ENCODE assay signal across 15 cellular contexts in the genomic region with DNA sequence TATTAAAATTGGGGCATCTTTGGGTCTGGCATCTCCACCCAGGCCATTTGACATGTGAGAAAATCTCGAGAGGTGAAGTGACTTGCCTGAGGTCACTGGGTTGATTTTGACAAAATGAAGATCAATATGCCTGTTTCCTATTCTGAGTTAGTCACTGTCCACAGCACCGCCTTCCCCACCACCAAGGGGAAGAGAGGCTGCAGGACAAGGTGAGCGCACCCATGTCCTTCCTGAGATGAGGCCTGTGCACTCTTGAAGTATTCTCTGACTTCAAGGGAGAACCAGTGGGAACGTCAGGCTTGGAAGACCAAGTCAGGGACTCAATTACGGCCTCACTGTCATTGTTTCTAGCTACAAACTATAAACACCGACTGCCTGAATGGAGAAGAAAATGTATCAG. TPM values are rescaled to one million over a fixed set of nuclear protein-coding genes. Genes with fewer than 3 reads are reported as not detected.
DNase-seq lines count a peak whose midpoint lies in the region; ATAC-seq and TF ChIP-seq lines count a peak whose summit lies in the region.
"Had no signal": no experiment of that assay in that cellular context is flagged by ENCODE, and none has a peak within 500 bp of the region (broad histone marks: within the 10 kb centered on the region; RNA-seq: fewer than 3 reads in every experiment).

No MANE protein-coding gene starts in this region.

- ATAC-seq in IMR-90 (ENCODE audit: low read depth) (no peak), lower lobe of right lung (no peak), HG02938 (IDR thresholded peaks at IDR 0.05; ENCODE audit: unreplicated experiment) (no peak)
- ATAC-seq in activated T-helper 17 cell treated with anti-CD3 and anti-CD28 coated beads, Interleukin-2, amount 50 U/mL, for 72 hours (replicated peaks) = no peak
- ATAC-seq: activated CD4-positive, alpha-beta T cell treated with anti-CD3 and anti-CD28 coated beads for 36 hours; activated T-cell treated with anti-CD3 and anti-CD28 coated beads, Interleukin-2, amount 50 U/mL, for 4 hours; stimulated activated naive B cell treated with anti-CD40 and anti-IgM and Interleukin-4, amounts not matched to agents 10 μg/mL and 1 μg/mL and 100 μg/mL, for 72 hours had no signal

- peak overlapping the region; percentile 88 for H2AFZ ChIP-seq in IMR-90 (replicated peaks; ENCODE audit: low read length, poor library complexity)

- peak overlapping the region; percentile 51; the same call in 1 of the 2 replicates for H3K18ac ChIP-seq in IMR-90 (ENCODE audit: low read depth, low read length)

- CTCF ChIA-PET in IMR-90 (lab: Yijun Ruan, JAX) = interaction anchor here (0.7 to 2.1 kb wide), 2 partner anchors 88 to 356 kb away, joined by 3 to 12 read pairs; no protein-coding TSS in a partner anchor

- intact Hi-C loops in IMR-90 (cut with micrococcal nuclease) (loop anchor here (2.0 to 10.0 kb wide), 2 partner anchors 211 to 357 kb away; a partner anchor contains a TSS), lower lobe of right lung (cut with DNase I) (loop anchor here (10.0 kb wide), 1 partner anchor 91 kb away; no protein-coding TSS in a partner anchor)

- H3K36me3 ChIP-seq in IMR-90 (ENCODE audit: control insufficient read depth, insufficient read depth, low read length) (no peaks in the 10 kb centered on the region), lower lobe of right lung (no peaks in the 10 kb centered on the region), stomach smooth muscle (ENCODE audit: control insufficient read depth in 2 of 2, insufficient read depth in 2 of 2, low read length in 2 of 2) (no peaks in the 10 kb centered on the region)

- no peak overlapping the region for H2BK5ac ChIP-seq in IMR-90 (ENCODE audit: low read depth, low read length, poor library complexity, severe bottlenecking)

- H2BK120ac ChIP-seq in IMR-90 (ENCODE audit: low read depth, low read length) = peak overlapping the region; percentile 90

- peak overlapping the region; percentile 16 to 97; a peak in 3 of 4 replicates for H4K8ac ChIP-seq in IMR-90 (ENCODE audit: low read depth in 2 of 2, low read length in 2 of 2)

- in situ Hi-C loops in IMR-90 (cut with MboI; ENCODE audit: low sequenced_read_pairs) = loop anchor here (5.0 to 25.0 kb wide), 4 partner anchors 88 to 518 kb away; no protein-coding TSS in a partner anchor

- peaks cover 12% of the 10 kb centered on the region for H3K27me3 Mint-ChIP-seq in activated T-helper 17 cell treated with anti-CD3 and anti-CD28 coated beads, Interleukin-2, amount 50 U/mL, for 72 hours
- H3K27me3 Mint-ChIP-seq: stimulated activated naive B cell treated with anti-CD40 and anti-IgM and Interleukin-4, amounts not matched to agents 10 μg/mL and 1 μg/mL and 100 μg/mL, for 72 hours had no signal

- no peak overlapping the region for H3K56ac ChIP-seq in IMR-90 (ENCODE audit: extremely low read depth, insufficient read depth, low read length)

- WGBS in IMR-90 (ENCODE audit: extremely low coverage in 2 of 2, insufficient read length in 1 of 2), 2 experiments = no CpG with 5 or more reads among the region's 6 CpGs

- peak overlapping the region; percentile 27 for H4K5ac ChIP-seq in IMR-90 (ENCODE audit: low read depth, low read length)

- H3K4me2 ChIP-seq in IMR-90 (ENCODE audit: low read depth, low read length) = no peak overlapping the region

- H3K36me3 Mint-ChIP-seq in activated T-helper 17 cell treated with anti-CD3 and anti-CD28 coated beads, Interleukin-2, amount 50 U/mL, for 72 hours (ENCODE audit: low read depth) = no peaks in the 10 kb centered on the region
- H3K36me3 Mint-ChIP-seq: CD4-positive, alpha-beta memory T cell; stimulated activated naive B cell treated with anti-CD40 and anti-IgM and Interleukin-4, amounts not matched to agents 10 μg/mL and 1 μg/mL and 100 μg/mL, for 72 hours had no signal

- H4K20me1 ChIP-seq in IMR-90 (ENCODE audit: insufficient read depth, low read length) = no peaks in the 10 kb centered on the region

- POLR2A ChIA-PET in IMR-90 (lab: Charles Lee; ENCODE audit: unreplicated experiment) = no interaction called here

- no peaks in the 10 kb centered on the region for H3K79me1 ChIP-seq in IMR-90 (ENCODE audit: low read depth in 1 of 2, low read length in 2 of 2)

- peak overlapping the region; percentile 81 for H3K4ac ChIP-seq in IMR-90 (ENCODE audit: low read depth, low read length)

- peak overlapping the region; percentile 87 for H2AK5ac ChIP-seq in IMR-90 (ENCODE audit: low read depth, low read length)

- H3K4me3 ChIP-seq in IMR-90 (ENCODE audit: insufficient read depth, low read depth, low read length) (no peak overlapping the region), lower lobe of right lung (no peak overlapping the region), stomach smooth muscle (ENCODE audit: low read length in 2 of 2) (peak overlapping the region in 1 of 2 donors; percentile 8)

- H3K27ac Mint-ChIP-seq in activated T-helper 17 cell treated with anti-CD3 and anti-CD28 coated beads, Interleukin-2, amount 50 U/mL, for 72 hours = no peak overlapping the region
- H3K27ac Mint-ChIP-seq: activated CD4-positive, alpha-beta T cell treated with anti-CD3 and anti-CD28 coated beads for 36 hours; CD4-positive, alpha-beta memory T cell; stimulated activated naive B cell treated with anti-CD40 and anti-IgM and Interleukin-4, amounts not matched to agents 10 μg/mL and 1 μg/mL and 100 μg/mL, for 72 hours had no signal

- H3K9me3 Mint-ChIP-seq in activated T-helper 17 cell treated with anti-CD3 and anti-CD28 coated beads, Interleukin-2, amount 50 U/mL, for 72 hours = no peaks in the 10 kb centered on the region
- H3K9me3 Mint-ChIP-seq: activated T-cell treated with anti-CD3 and anti-CD28 coated beads, Interleukin-2, amount 50 U/mL, for 4 hours; CD4-positive, alpha-beta memory T cell; stimulated activated naive B cell treated with anti-CD40 and anti-IgM and Interleukin-4, amounts not matched to agents 10 μg/mL and 1 μg/mL and 100 μg/mL, for 72 hours had no signal

- H3K9me3 ChIP-seq in IMR-90 (ENCODE audit: control insufficient read depth, insufficient read depth, low read length) (no peaks in the 10 kb centered on the region), lower lobe of right lung (no peaks in the 10 kb centered on the region), stomach smooth muscle (ENCODE audit: control insufficient read depth in 2 of 2, low read length in 2 of 2) (no peaks in the 10 kb centered on the region)

- H3K4me1 Mint-ChIP-seq in activated T-helper 17 cell treated with anti-CD3 and anti-CD28 coated beads, Interleukin-2, amount 50 U/mL, for 72 hours = peaks cover 3% of the 10 kb centered on the region
- H3K4me1 Mint-ChIP-seq: CD4-positive, alpha-beta memory T cell had no signal

- H3K27me3 ChIP-seq in IMR-90 (ENCODE audit: control insufficient read depth, insufficient read depth, low read length) (no peaks in the 10 kb centered on the region; the same call in 1 of the 2 replicates), lower lobe of right lung (ENCODE audit: low read depth) (no peaks in the 10 kb centered on the region), stomach smooth muscle (ENCODE audit: control insufficient read depth in 1 of 2, insufficient read depth in 2 of 2, low read length in 2 of 2) (no peaks in the 10 kb centered on the region)

- peak overlapping the region; percentile 58; the same call in 1 of the 2 replicates for H3K27ac ChIP-seq in IMR-90 (ENCODE audit: insufficient read depth, low read length)
- H3K27ac ChIP-seq in angular gyrus (ENCODE audit: low read depth, low read length) = peak overlapping the region; percentile 32
- peak overlapping the region; percentile 87 for H3K27ac ChIP-seq in lower lobe of right lung
- peak overlapping the region; percentile 73 for H3K27ac ChIP-seq in stomach smooth muscle (ENCODE audit: low read length)

- H3K4me1 ChIP-seq in IMR-90 (ENCODE audit: control insufficient read depth, insufficient read depth, low read length) (peaks cover 18% of the 10 kb centered on the region), lower lobe of right lung (peaks cover 93% of the 10 kb centered on the region), stomach smooth muscle (ENCODE audit: control insufficient read depth, insufficient read depth, low read length) (peaks cover 37% of the 10 kb centered on the region)

- peak overlapping the region; percentile 92; the same call in 1 of the 2 replicates for H2BK20ac ChIP-seq in IMR-90 (ENCODE audit: low read depth, low read length)

- TF ChIP-seq RAD21 in IMR-90 (IDR thresholded peaks at IDR 0.05; ENCODE audit: low read length) = no peak

- H3K14ac ChIP-seq in IMR-90 (replicated peaks; ENCODE audit: low read depth, low read length) = no peak overlapping the region; the same call in 1 of the 2 replicates

- TF ChIP-seq CTCF in IMR-90 (conservative IDR thresholded peaks at IDR 0.05; ENCODE audit: low read depth, low read length) = no peak
- no peak for TF ChIP-seq CTCF in lower lobe of right lung (IDR thresholded peaks at IDR 0.05)

- H3K4me3 Mint-ChIP-seq in activated T-helper 17 cell treated with anti-CD3 and anti-CD28 coated beads, Interleukin-2, amount 50 U/mL, for 72 hours = no peak overlapping the region
- H3K4me3 Mint-ChIP-seq: activated CD4-positive, alpha-beta T cell treated with anti-CD3 and anti-CD28 coated beads for 36 hours; activated T-cell treated with anti-CD3 and anti-CD28 coated beads, Interleukin-2, amount 50 U/mL, for 4 hours; CD4-positive, alpha-beta memory T cell; stimulated activated naive B cell treated with anti-CD40 and anti-IgM and Interleukin-4, amounts not matched to agents 10 μg/mL and 1 μg/mL and 100 μg/mL, for 72 hours had no signal

- peak overlapping the region; percentile 82 for H4K91ac ChIP-seq in IMR-90 (ENCODE audit: insufficient read depth, low read depth, low read length)

- H2BK15ac ChIP-seq in IMR-90 (ENCODE audit: low read depth, low read length) = peak overlapping the region; percentile 71; the same call in 2 of the 3 replicates

- no peak overlapping the region for H3K23ac ChIP-seq in IMR-90 (ENCODE audit: low read depth, low read length)

- H2AK9ac ChIP-seq in IMR-90 (replicated peaks; ENCODE audit: low read depth, low read length, poor library complexity) = no peak overlapping the region

- BruUV-seq in IMR-90 (replicated peaks; lab: Mats Ljungman, UMichigan) = no TSS peak

- dilution Hi-C loops in IMR-90 (cut with HindIII; ENCODE audit: low sequenced_read_pairs, unreplicated experiment) = loop anchor here (25.0 kb wide), 1 partner anchor 93 kb away; no protein-coding TSS in a partner anchor

- peaks cover 11% of the 10 kb centered on the region; the same call in 1 of the 2 replicates for H3K9me1 ChIP-seq in IMR-90 (ENCODE audit: insufficient read depth, low read length)

- TF ChIP-seq POLR2A in IMR-90 (IDR thresholded peaks at IDR 0.05; ENCODE audit: low read depth, low read length) = no peak

- DNase-seq in IMR-90 = no peak
- no peak for DNase-seq in lower lobe of right lung
- no peak for DNase-seq in HCEC 1CT
- no peak for DNase-seq in NCI-H2107 (lab: John Stamatoyannopoulos, UW)
- DNase-seq: activated CD4-positive, alpha-beta T cell treated with anti-CD3 and anti-CD28 coated beads for 36 hours; activated T-cell treated with anti-CD3 and anti-CD28 coated beads, Interleukin-2, amount 50 U/mL, for 4 hours; CD4-positive, alpha-beta memory T cell; MM.1S; NCI-H2227 treated with DMSO at 0.1 percent for 48 hours; stimulated activated CD4-positive, alpha-beta T cell treated with anti-CD3 and anti-CD28 coated beads, Interleukin-4, amount 100 ng/mL, for 24 hours; stimulated activated naive B cell treated with anti-CD40 and anti-IgM and Interleukin-4, amounts not matched to agents 10 μg/mL and 1 μg/mL and 100 μg/mL, for 72 hours had no signal

- H3K9ac ChIP-seq in IMR-90 (ENCODE audit: low read depth, low read length) = no peak overlapping the region
- no peak overlapping the region for H3K9ac ChIP-seq in stomach smooth muscle (ENCODE audit: low read length in 2 of 2)

RNA-seq across cellular contexts. Expression of a gene that starts 49.9 kb away (rescaled TPM):
- total RNA-seq in IMR-90 (2012; rRNA removed) (112 and 140 TPM in 2 replicates), lower lobe of right lung (282 TPM)
- 266 and 289 TPM in 2 replicates for polyA plus RNA-seq in IMR-90 (2012; rRNA removed)
- polyA plus RNA-seq in IMR-90 (2012; cell fraction: cytosol; rRNA removed) = 58.9 and 85.8 TPM in 2 replicates
- 1,097 and 1,897 TPM in 2 replicates for polyA plus RNA-seq in IMR-90 (2012; cell fraction: nucleus; rRNA removed; ENCODE audit: low replicate concordance)
- 100 to 1,000 TPM; 118 to 403 TPM for total RNA-seq in activated T-helper 17 cell treated with anti-CD3 and anti-CD28 coated beads, Interleukin-2, amount 50 U/mL, for 72 hours

Comparison
In these comparisons a context has a peak if more than half of its experiments do, and no peak if none do; other contexts are left out.
1. H3K27ac ChIP-seq: peak in every context shown above with its lines; median percentile 87 in lower lobe of right lung; 73 in stomach smooth muscle; 58 in IMR-90; 32 in angular gyrus.